ENCODE assay signal across 8 cellular contexts in genomic region chr9:136847827-136848392, GRCh38. TPM values are rescaled to one million over a fixed set of nuclear protein-coding genes. Genes with fewer than 3 reads are reported as not detected.
DNase-seq lines count a peak whose midpoint lies in the region; ATAC-seq and TF ChIP-seq lines count a peak whose summit lies in the region.

No MANE protein-coding gene starts in this region.

- peaks cover 5% of the 10 kb centered on the region for H3K27me3 ChIP-seq in HUES64 (ENCODE audit: insufficient read depth, low read length)
- H3K27me3 ChIP-seq in osteoblast (ENCODE audit: insufficient read depth, low read length): peaks cover 16% of the 10 kb centered on the region
- H3K27me3 ChIP-seq in thyroid gland: no peaks in the 10 kb centered on the region

- intact Hi-C loops in thyroid gland (cut with DNase I): loop anchor here (5.0 to 10.0 kb wide), 2 partner anchors 94 to 187 kb away; partner anchors contain the start of genes FBXW5 and FUT7

- H3K4me3 ChIP-seq in HUES64 (ENCODE audit: low read length): peak overlapping the region; percentile 89
- peak overlapping the region; percentile 99 for H3K4me3 ChIP-seq in fibroblast of the aortic adventitia (ENCODE audit: low read depth, low read length)
- peak overlapping the region; percentile 91 for H3K4me3 ChIP-seq in osteoblast (ENCODE audit: insufficient read depth, low read length)
- peak overlapping the region; percentile 54 to 79 (median 75) for H3K4me3 ChIP-seq in thyroid gland (replicated peaks in 1 of 3)

- H3K79me2 ChIP-seq in osteoblast (ENCODE audit: insufficient read depth, low read length): peaks cover 7% of the 10 kb centered on the region

- H3K36me3 ChIP-seq in HUES64 (ENCODE audit: insufficient read depth, low read length): peaks cover 17% of the 10 kb centered on the region
- H3K36me3 ChIP-seq in osteoblast (ENCODE audit: insufficient read depth, low read length): peaks cover 15% of the 10 kb centered on the region
- H3K36me3 ChIP-seq in thyroid gland: peaks cover 7 to 10% of the 10 kb centered on the region in 2 donors

- DNase-seq in DMS79 treated with DMSO at 0.1 percent for 48 hours (lab: John Stamatoyannopoulos, UW): peak; percentile 38
- peak; percentile 87 for DNase-seq in RPMI7951 (ENCODE audit: low read depth)
- peak; percentile 60 for DNase-seq in activated T-helper 9 cell treated with anti-CD3 and anti-CD28 coated beads, Interleukin-2, amount 50 U/mL, for 16 hours (ENCODE audit: low read depth)
- peak; percentile 81 for DNase-seq in fibroblast of the aortic adventitia (ENCODE audit: low read depth)
- peak; percentile 98 for DNase-seq in osteoblast (ENCODE audit: insufficient read length, low spot score, missing footprints)
- DNase-seq in thyroid gland: peak; percentile 89 to 91

- peak overlapping the region; percentile 96 for H3K4me2 ChIP-seq in osteoblast (ENCODE audit: insufficient read depth, low read length)

- 1% methylated on average over 48 of the region's 48 CpGs for WGBS in HUES64
- 1 to 2% methylated on average over 12 to 35 of the region's 48 CpGs for WGBS in thyroid gland, 2 donors

- H3K9ac ChIP-seq in HUES64 (ENCODE audit: low read depth, low read length): peak overlapping the region; percentile 78

- H3K27ac ChIP-seq in HUES64 (ENCODE audit: low read depth, low read length) (peak overlapping the region; percentile 95; the same call in 1 of the 2 replicates), osteoblast (ENCODE audit: low read depth, low read length) (peak overlapping the region; percentile 37), thyroid gland (peak overlapping the region; percentile 79 to 88 (median 84))

- TF ChIP-seq POLR2A in thyroid gland (IDR thresholded peaks at IDR 0.05): peak in 1 of 2 donors; percentile 82

- H4K20me1 ChIP-seq in osteoblast (ENCODE audit: insufficient read depth, low read length): peaks cover 8% of the 10 kb centered on the region

- no peak overlapping the region for H2AFZ ChIP-seq in osteoblast (ENCODE audit: low read length)

- no peaks in the 10 kb centered on the region for H3K9me3 ChIP-seq in HUES64 (ENCODE audit: insufficient read depth, low read depth, low read length)
- no peaks in the 10 kb centered on the region for H3K9me3 ChIP-seq in osteoblast (ENCODE audit: low read depth, low read length)
- H3K9me3 ChIP-seq in thyroid gland: no peaks in the 10 kb centered on the region

- no peak for ATAC-seq in HG03045 (IDR thresholded peaks at IDR 0.05; ENCODE audit: unreplicated experiment)

- TF ChIP-seq CTCF in fibroblast of the aortic adventitia (IDR thresholded peaks at IDR 0.05; ENCODE audit: insufficient read depth, low read length) (no peak), osteoblast (IDR thresholded peaks at IDR 0.05; ENCODE audit: extremely low read depth, low read depth, low read length) (no peak), thyroid gland (IDR thresholded peaks at IDR 0.05) (no peak)

- H3K4me1 ChIP-seq in HUES64 (ENCODE audit: insufficient read depth, low read length) (no peaks in the 10 kb centered on the region), osteoblast (ENCODE audit: insufficient read depth, low read length) (peaks cover 13% of the 10 kb centered on the region), thyroid gland (peaks cover 29 to 46% of the 10 kb centered on the region in 2 donors)

RNA-seq across cellular contexts. Expression of gene PHPT1, which starts 1.3 kb away (rescaled TPM):
- polyA plus RNA-seq in HUES64 (2013, experiment 1 of 2): 113 TPM
- polyA plus RNA-seq in HUES64 (2013, experiment 2 of 2): 129 TPM
- total RNA-seq in RPMI7951 (2014; rRNA removed; shearing (Covaris generic)): 88.7 and 92.2 TPM in 2 replicates
- 28.7 and 83.2 TPM in 2 replicates for total RNA-seq in fibroblast of the aortic adventitia (ENCODE audit: low replicate concordance)
- 54.2 and 59.0 TPM in 2 replicates for total RNA-seq in osteoblast
- 100 to 1,000 TPM in 2 of 4 donors, 10 to 100 TPM in 2; 79.4 to 174 (median 115) TPM for total RNA-seq in thyroid gland

RNA-seq across cellular contexts. Expression of gene MAMDC4, which starts 4.2 kb away (rescaled TPM):
- polyA plus RNA-seq in HUES64 (2013, experiment 1 of 2): 3.5 TPM
- polyA plus RNA-seq in HUES64 (2013, experiment 2 of 2): 2.5 TPM
- total RNA-seq in RPMI7951 (2014; rRNA removed; shearing (Covaris generic)): 0.36 and 0.39 TPM in 2 replicates
- total RNA-seq in fibroblast of the aortic adventitia (ENCODE audit: low replicate concordance): 0.81 TPM in 1 of 2 replicates, not detected in the other
- total RNA-seq in osteoblast: 0.88 and 1.4 TPM in 2 replicates
- total RNA-seq in thyroid gland: 10 to 100 TPM in 2 of 4 donors, 1 to 10 TPM in 2; 4.1 to 20.4 (median 9.0) TPM

RNA-seq across cellular contexts. Expression of gene AJM1, which starts 5.6 kb away (rescaled TPM):
- polyA plus RNA-seq in HUES64 (2013, experiment 1 of 2): 0.70 TPM
- polyA plus RNA-seq in HUES64 (2013, experiment 2 of 2): 0.51 TPM
- 0.72 and 1.3 TPM in 2 replicates for total RNA-seq in RPMI7951 (2014; rRNA removed; shearing (Covaris generic))
- 1.1 and 1.3 TPM in 2 replicates for total RNA-seq in fibroblast of the aortic adventitia (ENCODE audit: low replicate concordance)
- total RNA-seq in osteoblast: 0.88 and 1.1 TPM in 2 replicates
- total RNA-seq in thyroid gland: 1 to 10 TPM in 3 of 4 donors, under 1 TPM in 1; 0.83 to 4.7 (median 2.3) TPM

RNA-seq across cellular contexts. Expression of gene EDF1, which starts 18.2 kb away (rescaled TPM):
- 222 TPM for polyA plus RNA-seq in HUES64 (2013, experiment 1 of 2)
- polyA plus RNA-seq in HUES64 (2013, experiment 2 of 2): 217 TPM
- total RNA-seq in RPMI7951 (2014; rRNA removed; shearing (Covaris generic)): 304 and 460 TPM in 2 replicates
- total RNA-seq in fibroblast of the aortic adventitia (ENCODE audit: low replicate concordance) (83.0 and 248 TPM in 2 replicates), osteoblast (126 and 173 TPM in 2 replicates), thyroid gland (100 to 1,000 TPM; 339 to 591 (median 526) TPM)

RNA-seq across cellular contexts. Expression of gene TRAF2, which starts 38.4 kb away (rescaled TPM):
- 26.4 TPM for polyA plus RNA-seq in HUES64 (2013, experiment 1 of 2)
- polyA plus RNA-seq in HUES64 (2013, experiment 2 of 2): 26.9 TPM
- 10.1 and 13.7 TPM in 2 replicates for total RNA-seq in RPMI7951 (2014; rRNA removed; shearing (Covaris generic))
- 5.6 and 7.9 TPM in 2 replicates for total RNA-seq in fibroblast of the aortic adventitia (ENCODE audit: low replicate concordance)
- 6.2 and 6.8 TPM in 2 replicates for total RNA-seq in osteoblast
- 10 to 100 TPM in 3 of 4 donors, 1 to 10 TPM in 1; 9.7 to 18.3 (median 15.4) TPM for total RNA-seq in thyroid gland

Comparison
In these comparisons a context has a peak if more than half of its experiments do, and no peak if none do; other contexts are left out.
1. DNase-seq: peak in every context shown above with its lines; median percentile 98 in osteoblast; 90 in thyroid gland; 87 in RPMI7951; 81 in fibroblast of the aortic adventitia; 60 in activated T-helper 9 cell treated with anti-CD3 and anti-CD28 coated beads, Interleukin-2, amount 50 U/mL, for 16 hours; 38 in DMS79 treated with DMSO at 0.1 percent for 48 hours.
2. H3K27ac ChIP-seq: peak in every context shown above with its lines; median percentile 95 in HUES64; 84 in thyroid gland; 37 in osteoblast.